ENCODE assay signal across 16 cellular contexts in genomic region chr3:106589306-106589942, GRCh38.
DNase-seq lines count a peak whose midpoint lies in the region; ATAC-seq and TF ChIP-seq lines count a peak whose summit lies in the region.
"Had no signal": no experiment of that assay in that cellular context is flagged by ENCODE, and none has a peak within 500 bp of the region (broad histone marks: within the 10 kb centered on the region; RNA-seq: fewer than 3 reads in every experiment).

No MANE protein-coding gene starts in this region.

- no TSS peak for BruUV-seq in A673 (replicated peaks; lab: Mats Ljungman, UMichigan)
- BruUV-seq in PC-3 (replicated peaks; lab: Mats Ljungman, UMichigan): no TSS peak

- no peaks in the 10 kb centered on the region for H3K9me2 ChIP-seq in PC-3 (replicated peaks; ENCODE audit: low read length)

- H4K20me1 ChIP-seq in PC-3 (ENCODE audit: low read length): no peaks in the 10 kb centered on the region

- H3K4me1 Mint-ChIP-seq in mesothelial cell of epicardium: peaks cover 26% of the 10 kb centered on the region

- in situ Hi-C loops in KBM-7 (cut with MboI; ENCODE audit: low pct_unique_long_range_greater_than_20kb, low sequenced_read_pairs): no loop called here

- peaks cover 7% of the 10 kb centered on the region for H3K36me3 Mint-ChIP-seq in mesothelial cell of epicardium

- H3K4me3 ChIP-seq in A673 (ENCODE audit: low read depth, low read length, poor library complexity, severe bottlenecking): no peak overlapping the region
- H3K4me3 ChIP-seq in choroid plexus epithelial cell (ENCODE audit: low read depth, low read length): no peak overlapping the region
- H3K4me3 ChIP-seq in PC-3 (ENCODE audit: low read length): no peak overlapping the region
- H3K4me3 ChIP-seq in WERI-Rb-1 (ENCODE audit: low read depth, low read length): no peak overlapping the region

- no peak overlapping the region for H3K4me2 ChIP-seq in PC-3 (ENCODE audit: low read length)

- H2AFZ ChIP-seq in PC-3 (ENCODE audit: low read length): no peak overlapping the region

- peaks cover 18% of the 10 kb centered on the region for H3K4me1 ChIP-seq in A673 (ENCODE audit: insufficient read depth, low read length, poor library complexity, severe bottlenecking)
- H3K4me1 ChIP-seq in PC-3 (ENCODE audit: insufficient read depth, low read length): no peaks in the 10 kb centered on the region

- CTCF ChIA-PET in A673 (lab: Charles Lee): no interaction called here
- CTCF ChIA-PET in PC-3 (lab: Charles Lee): no interaction called here

- H3K27me3 ChIP-seq in A673 (replicated peaks; ENCODE audit: insufficient read depth, low read depth, low read length, poor library complexity) (no peaks in the 10 kb centered on the region), PC-3 (ENCODE audit: low read length) (no peaks in the 10 kb centered on the region), WERI-Rb-1 (ENCODE audit: insufficient read depth, low read depth, severe bottlenecking) (no peaks in the 10 kb centered on the region)

- H3K36me3 ChIP-seq in A673 (ENCODE audit: insufficient read depth, low read length, poor library complexity, severe bottlenecking): no peaks in the 10 kb centered on the region
- H3K36me3 ChIP-seq in PC-3 (ENCODE audit: low read depth, low read length): no peaks in the 10 kb centered on the region
- H3K36me3 ChIP-seq in WERI-Rb-1: no peaks in the 10 kb centered on the region

- DNase-seq in A673 (ENCODE audit: low spot score): no peak
- peak; percentile 21 for DNase-seq in MV-4-11 (lab: John Stamatoyannopoulos, UW)
- peak; percentile 60 for DNase-seq in choroid plexus epithelial cell (ENCODE audit: low read depth)
- DNase-seq in mesothelial cell of epicardium (ENCODE audit: low spot score in 2 of 2, unreplicated experiment in 2 of 2): no peak
- DNase-seq in PC-3: no peak
- DNase-seq in GOT3 (lab: John Stamatoyannopoulos, UW): no peak
- DNase-seq in WERI-Rb-1: no peak
- DNase-seq in KBM-7: no peak
- DNase-seq: activated CD4-positive, CD25-positive, alpha-beta regulatory T cell treated with anti-CD3 and anti-CD28 coated beads, Interleukin-2, amount 50 U/mL, for 72 hours; cortex of kidney; HCEC 1CT; hippocampal formation; NCI-H1105; posterior cingulate gyrus; stimulated activated CD4-positive, alpha-beta T cell treated with anti-CD3 and anti-CD28 coated beads, Interleukin-15, amount 100 ng/mL, for 24 hours had no signal

- H3K27ac ChIP-seq in A673 (ENCODE audit: low read depth, low read length, poor library complexity, severe bottlenecking) (peak overlapping the region; percentile 68), PC-3 (ENCODE audit: low read length) (no peak overlapping the region), WERI-Rb-1 (no peak overlapping the region)

- no peaks in the 10 kb centered on the region for H3K27me3 Mint-ChIP-seq in mesothelial cell of epicardium (ENCODE audit: low read depth)

- intact Hi-C loops in A673 (cut with micrococcal nuclease; ENCODE audit: unreplicated experiment) (no loop called here), PC-3 (cut with micrococcal nuclease) (loop anchor here (10.0 kb wide), 1 partner anchor 205 kb away; no protein-coding TSS in a partner anchor)

- no peak for ATAC-seq in PC-3
- ATAC-seq: HepG2 had no signal

- H3K9me3 Mint-ChIP-seq in mesothelial cell of epicardium: peaks cover 17% of the 10 kb centered on the region

- no peak for TF ChIP-seq CTCF in A673 (conservative IDR thresholded peaks at IDR 0.05; ENCODE audit: low read depth, low read length)
- TF ChIP-seq CTCF in choroid plexus epithelial cell (conservative IDR thresholded peaks at IDR 0.05; ENCODE audit: low read depth, low read length): no peak
- no peak for TF ChIP-seq CTCF in mesothelial cell of epicardium (IDR thresholded peaks at IDR 0.05; ENCODE audit: unreplicated experiment)
- TF ChIP-seq CTCF in PC-3 (conservative IDR thresholded peaks at IDR 0.05; ENCODE audit: low read depth, low read length): no peak
- TF ChIP-seq CTCF in WERI-Rb-1 (IDR thresholded peaks at IDR 0.05; ENCODE audit: low read depth, low read length): no peak

- no peak overlapping the region for H3K9ac ChIP-seq in PC-3 (ENCODE audit: low read length)

- POLR2A ChIA-PET in A673 (lab: Charles Lee; ENCODE audit: low non-redundant PET) (interaction anchor here (0.5 kb wide), 1 partner anchor 26 kb away, joined by 5 read pairs; no protein-coding TSS in a partner anchor), PC-3 (lab: Charles Lee; ENCODE audit: unreplicated experiment) (no interaction called here)

- no peaks in the 10 kb centered on the region for H3K9me3 ChIP-seq in A673 (ENCODE audit: low read depth, low read length, poor library complexity, severe bottlenecking)
- no peaks in the 10 kb centered on the region for H3K9me3 ChIP-seq in PC-3 (ENCODE audit: low read length)
- H3K9me3 ChIP-seq in WERI-Rb-1 (ENCODE audit: severe bottlenecking): no peaks in the 10 kb centered on the region

- no peak overlapping the region for H3K4me3 Mint-ChIP-seq in mesothelial cell of epicardium

- H3K79me2 ChIP-seq in PC-3 (ENCODE audit: low read length): no peaks in the 10 kb centered on the region

- no peaks in the 10 kb centered on the region for H3F3A ChIP-seq in PC-3 (ENCODE audit: low read length, unreplicated experiment)

- H3K27ac Mint-ChIP-seq in mesothelial cell of epicardium: peak overlapping the region; percentile 54

Comparison
In these comparisons a context has a peak if more than half of its experiments do, and no peak if none do; other contexts are left out.
1. DNase-seq: peak in MV-4-11 (single experiment) and choroid plexus epithelial cell (single experiment); none in A673 (single experiment), mesothelial cell of epicardium (0 of 2), PC-3 (single experiment), GOT3 (single experiment), WERI-Rb-1 (single experiment) and KBM-7 (single experiment).